Comparison of ENCODE assay signal across 19 cellular contexts in the genomic region with DNA sequence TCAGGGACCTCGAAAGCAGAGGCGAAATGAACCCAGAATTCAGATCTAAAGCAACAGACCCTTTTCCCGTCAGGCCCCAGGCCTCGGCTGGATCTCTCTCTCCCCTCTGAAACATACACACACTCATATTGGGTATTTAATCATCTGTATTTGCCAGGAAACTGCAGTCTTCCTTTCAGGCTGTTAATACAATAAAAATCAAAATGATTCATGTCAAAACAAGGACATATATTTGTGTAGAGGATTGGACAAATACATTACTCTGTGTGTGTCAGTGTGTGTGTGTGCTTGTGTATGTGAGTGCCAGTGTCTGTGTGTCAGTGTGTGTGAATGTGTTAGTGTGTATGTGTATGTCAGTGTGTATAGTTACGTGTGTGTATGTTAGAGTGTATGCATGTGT.
DNase-seq lines count a peak whose midpoint lies in the region; ATAC-seq, FAIRE-seq and TF ChIP-seq lines count a peak whose summit lies in the region.
"Had no signal": no experiment of that assay in that cellular context is flagged by ENCODE, and none has a peak within 500 bp of the region (broad histone marks: within the 10 kb centered on the region; RNA-seq: fewer than 3 reads in every experiment).

No MANE protein-coding gene starts in this region.

- ATAC-seq in HG02870 (IDR thresholded peaks at IDR 0.05; ENCODE audit: unreplicated experiment) = no peak
- ATAC-seq in GM18873 (IDR thresholded peaks at IDR 0.05; ENCODE audit: low FRiP score, unreplicated experiment) = no peak

- H3K27me3 ChIP-seq in SK-N-SH (ENCODE audit: insufficient read depth) (no peaks in the 10 kb centered on the region), endothelial cell of umbilical vein (ENCODE audit: control insufficient read depth in 2 of 2, insufficient read depth in 2 of 2, low read length in 2 of 2) (no peaks in the 10 kb centered on the region), osteoblast (ENCODE audit: insufficient read depth, low read length) (peaks cover 6% of the 10 kb centered on the region), stomach smooth muscle (ENCODE audit: control insufficient read depth in 1 of 2, insufficient read depth in 2 of 2, low read length in 2 of 2) (no peaks in the 10 kb centered on the region)

- 76% methylated on average over 5 of the region's 5 CpGs for WGBS in SK-N-SH (ENCODE audit: low lambda C conversion rate)

- CTCF ChIA-PET in SK-N-SH (lab: Yijun Ruan, JAX) = interaction anchor here (1.0 kb wide), 1 partner anchor 34 kb away, joined by 4 read pairs; no protein-coding TSS in a partner anchor
- CTCF ChIA-PET in endothelial cell of umbilical vein (lab: Charles Lee) = no interaction called here

- no peaks in the 10 kb centered on the region for H3K9me1 ChIP-seq in endothelial cell of umbilical vein (replicated peaks; ENCODE audit: control insufficient read depth, extremely low read depth, insufficient read depth, low read length)

- TF ChIP-seq RAD21 in SK-N-SH (IDR thresholded peaks at IDR 0.05; ENCODE audit: low read length) = no peak

- no peaks in the 10 kb centered on the region for H4K20me1 ChIP-seq in SK-N-SH (ENCODE audit: insufficient read depth)
- no peaks in the 10 kb centered on the region for H4K20me1 ChIP-seq in endothelial cell of umbilical vein (replicated peaks; ENCODE audit: control insufficient read depth, extremely low read depth, insufficient read depth, low read length)
- H4K20me1 ChIP-seq in osteoblast (ENCODE audit: insufficient read depth, low read length) = no peaks in the 10 kb centered on the region

- peak overlapping the region in 1 of 2 experiments; percentile 7; a peak in 1 of 4 replicates for H3K27ac ChIP-seq in SK-N-SH (ENCODE audit: low read depth in 2 of 2, low read length in 1 of 2)
- H3K27ac ChIP-seq in endothelial cell of umbilical vein (ENCODE audit: insufficient read depth, low read depth, low read length) = peak overlapping the region; percentile 83
- H3K27ac ChIP-seq in osteoblast (ENCODE audit: low read depth, low read length) = no peak overlapping the region
- H3K27ac ChIP-seq in stomach smooth muscle (ENCODE audit: low read length) = peak overlapping the region; percentile 64

- no peak for TF ChIP-seq EP300 in SK-N-SH (IDR thresholded peaks at IDR 0.05; ENCODE audit: borderline replicate concordance in 1 of 2, low read depth in 1 of 2, low read length in 1 of 2)

- no TSS peak for BruUV-seq in endothelial cell of umbilical vein (replicated peaks; lab: Mats Ljungman, UMichigan)

- peaks cover 5 to 10% of the 10 kb centered on the region in 2 experiments; a peak in 2 of 4 replicates for H3K4me1 ChIP-seq in SK-N-SH (ENCODE audit: control insufficient read depth in 1 of 2, insufficient read depth in 2 of 2, low read depth in 1 of 2, low read length in 1 of 2)
- peaks cover 17% of the 10 kb centered on the region for H3K4me1 ChIP-seq in endothelial cell of umbilical vein (ENCODE audit: control insufficient read depth, extremely low read depth, insufficient read depth, low read length)
- no peaks in the 10 kb centered on the region for H3K4me1 ChIP-seq in osteoblast (ENCODE audit: insufficient read depth, low read length)
- H3K4me1 ChIP-seq in stomach smooth muscle (ENCODE audit: control insufficient read depth, insufficient read depth, low read length) = peaks cover 22% of the 10 kb centered on the region

- H3K4me2 ChIP-seq in SK-N-SH = 0 out of 2 replicates have a peak overlapping the region, but pooled peaks have one; percentile 4
- H3K4me2 ChIP-seq in endothelial cell of umbilical vein (ENCODE audit: insufficient read depth, low read length) = peak overlapping the region; percentile 15
- no peak overlapping the region for H3K4me2 ChIP-seq in osteoblast (ENCODE audit: insufficient read depth, low read length)

- DNase-seq in SK-N-SH (no peak), endothelial cell of umbilical vein (ENCODE audit: low read depth, low spot score) (peak; percentile 90), osteoblast (ENCODE audit: insufficient read length, low spot score, missing footprints) (no peak), LoVo (ENCODE audit: low spot score) (no peak)
- DNase-seq: C1 segment of cervical spinal cord, GDM1, HFFc6, Karpas-422, MM.1S, NCI-H1092 treated with DMSO at 0.1 percent for 48 hours, NCI-H226, NCI-H526 treated with DMSO at 0.1 percent for 48 hours, OCI-M1, RPMI8226 had no signal

- no peak overlapping the region for H3K9ac ChIP-seq in SK-N-SH
- peak overlapping the region; percentile 56 for H3K9ac ChIP-seq in endothelial cell of umbilical vein (replicated peaks; ENCODE audit: extremely low read depth, insufficient read depth, low read length)
- no peak overlapping the region for H3K9ac ChIP-seq in stomach smooth muscle (ENCODE audit: low read length in 2 of 2)

- TF ChIP-seq CTCF in SK-N-SH (IDR thresholded peaks at IDR 0.05) = no peak
- TF ChIP-seq CTCF in endothelial cell of umbilical vein (IDR thresholded peaks at IDR 0.05; ENCODE audit: extremely low read depth in 1 of 2, insufficient read depth in 1 of 2, low read depth in 1 of 2, low read length in 2 of 2) = no peak
- no peak for TF ChIP-seq CTCF in osteoblast (IDR thresholded peaks at IDR 0.05; ENCODE audit: extremely low read depth, low read depth, low read length)

- POLR2A ChIA-PET in SK-N-SH (lab: Yijun Ruan, JAX) = no interaction called here
- POLR2A ChIA-PET in endothelial cell of umbilical vein (lab: Charles Lee) = no interaction called here

- H3K4me3 ChIP-seq in SK-N-SH (ENCODE audit: low read depth in 2 of 2, low read length in 1 of 2) = no peak overlapping the region
- H3K4me3 ChIP-seq in endothelial cell of umbilical vein (replicated peaks in 1 of 3; ENCODE audit: insufficient read depth in 1 of 3, low read depth in 1 of 3, low read length in 3 of 3) = no peak overlapping the region
- H3K4me3 ChIP-seq in osteoblast (ENCODE audit: insufficient read depth, low read length) = no peak overlapping the region
- H3K4me3 ChIP-seq in stomach smooth muscle (ENCODE audit: low read length in 2 of 2) = no peak overlapping the region

- H3K79me2 ChIP-seq in SK-N-SH (ENCODE audit: insufficient read depth) (no peaks in the 10 kb centered on the region), endothelial cell of umbilical vein (ENCODE audit: control insufficient read depth, insufficient read depth, low read length) (no peaks in the 10 kb centered on the region), osteoblast (ENCODE audit: insufficient read depth, low read length) (no peaks in the 10 kb centered on the region)

- H3F3A ChIP-seq in SK-N-SH (replicated peaks; ENCODE audit: insufficient read depth) = no peaks in the 10 kb centered on the region

- H2AFZ ChIP-seq in SK-N-SH (ENCODE audit: low read depth) (peak overlapping the region; percentile 71), endothelial cell of umbilical vein (ENCODE audit: low read depth, low read length) (peak overlapping the region; percentile 88), osteoblast (ENCODE audit: low read length) (peak overlapping the region; percentile 62)

- no peaks in the 10 kb centered on the region for H3K36me3 ChIP-seq in SK-N-SH (replicated peaks in 1 of 2; ENCODE audit: control insufficient read depth in 1 of 2, insufficient read depth in 2 of 2, low read length in 1 of 2)
- no peaks in the 10 kb centered on the region for H3K36me3 ChIP-seq in endothelial cell of umbilical vein (ENCODE audit: control insufficient read depth in 2 of 2, extremely low read depth in 1 of 2, insufficient read depth in 2 of 2, low read length in 2 of 2)
- H3K36me3 ChIP-seq in osteoblast (ENCODE audit: insufficient read depth, low read length) = no peaks in the 10 kb centered on the region
- no peaks in the 10 kb centered on the region for H3K36me3 ChIP-seq in stomach smooth muscle (ENCODE audit: control insufficient read depth in 2 of 2, insufficient read depth in 2 of 2, low read length in 2 of 2)

- no peaks in the 10 kb centered on the region for H3K9me2 ChIP-seq in SK-N-SH

- no peaks in the 10 kb centered on the region for H3K9me3 ChIP-seq in SK-N-SH
- no peaks in the 10 kb centered on the region for H3K9me3 ChIP-seq in endothelial cell of umbilical vein (replicated peaks; ENCODE audit: control insufficient read depth, insufficient read depth, low read length)
- no peaks in the 10 kb centered on the region for H3K9me3 ChIP-seq in osteoblast (ENCODE audit: low read depth, low read length)
- H3K9me3 ChIP-seq in stomach smooth muscle (ENCODE audit: control insufficient read depth in 2 of 2, low read length in 2 of 2) = no peaks in the 10 kb centered on the region

- peak; percentile 87 for FAIRE-seq in endothelial cell of umbilical vein (lab: Jason Lieb, UNC)
- FAIRE-seq: GM18507, H54 had no signal

- no peak for TF ChIP-seq POLR2A in endothelial cell of umbilical vein (IDR thresholded peaks at IDR 0.05; ENCODE audit: low read depth, low read length)

- intact Hi-C loops in endothelial cell of umbilical vein (cut with micrococcal nuclease) = loop anchor here (1.0 kb wide), 1 partner anchor 19 kb away; no protein-coding TSS in a partner anchor

- dilution Hi-C loops in endothelial cell of umbilical vein (cut with MboI; ENCODE audit: extremely low pct_ligation_motif_present, low sequenced_read_pairs) = no loop called here

TF ChIP-seq in SK-N-SH, 30 proteins besides CTCF, POLR2A, EP300 and RAD21 (continues in another document):
- TF ChIP-seq GABPA (IDR thresholded peaks at IDR 0.05; ENCODE audit: low read depth) (no peak), FOXJ3 (CRISPR knock-in tag; IDR thresholded peaks at IDR 0.05) (no peak)

TF ChIP-seq in endothelial cell of umbilical vein, 7 proteins besides CTCF, POLR2A, EP300 and RAD21:
- TF ChIP-seq GATA2 (IDR thresholded peaks at IDR 0.05; ENCODE audit: insufficient read depth, insufficient read length, low read depth, low read length) (no peak), POLR2AphosphoS5 (IDR thresholded peaks at IDR 0.05; ENCODE audit: insufficient read depth, low read depth, low read length) (peak; percentile 53), FOS (IDR thresholded peaks at IDR 0.05; ENCODE audit: borderline replicate concordance, insufficient read depth, low read length) (peak; percentile 75), JUN (IDR thresholded peaks at IDR 0.05; ENCODE audit: borderline replicate concordance, insufficient read depth, insufficient read length, low read depth) (peak; percentile 36), MYC (IDR thresholded peaks at IDR 0.05; ENCODE audit: low read depth, low read length) (peak; percentile 47)
